ENCODE assay signal across 8 cellular contexts in genomic region chr1:212012034-212012740, GRCh38. TPM values are rescaled to one million over a fixed set of nuclear protein-coding genes. Genes with fewer than 3 reads are reported as not detected.
DNase-seq lines count a peak whose midpoint lies in the region; ATAC-seq and TF ChIP-seq lines count a peak whose summit lies in the region.

No MANE protein-coding gene starts in this region.

- H3K4me1 ChIP-seq in Panc1 (ENCODE audit: control insufficient read depth, insufficient read depth, low read length) (no peaks in the 10 kb centered on the region), tibial nerve (no peaks in the 10 kb centered on the region)

- CTCF ChIA-PET in Calu3 (lab: Charles Lee) (interaction anchor here (1.4 to 1.8 kb wide), 2 partner anchors 15 to 23 kb away, joined by 5 to 12 read pairs; partner anchors contain the start of genes DTL and INTS7), Panc1 (lab: Charles Lee) (interaction anchor here (0.6 to 1.2 kb wide), 2 partner anchors 13 to 21 kb away, joined by 3 read pairs; no protein-coding TSS in a partner anchor)

- TF ChIP-seq CTCF in Calu3 (IDR thresholded peaks at IDR 0.05; ENCODE audit: unreplicated experiment) (peak; percentile 94), Panc1 (IDR thresholded peaks at IDR 0.05) (peak; percentile 99), fibroblast of villous mesenchyme (IDR thresholded peaks at IDR 0.05; ENCODE audit: insufficient read depth, low read depth, low read length) (peak; percentile 100), tibial nerve (IDR thresholded peaks at IDR 0.05) (peak; percentile 81 to 98 (median 91))

- no peak for TF ChIP-seq POLR2A in tibial nerve (IDR thresholded peaks at IDR 0.05)

- ATAC-seq in GM19463 (IDR thresholded peaks at IDR 0.05; ENCODE audit: unreplicated experiment) (peak; percentile 96), Panc1 (peak; percentile 97)

- no peaks in the 10 kb centered on the region for H3K27me3 Mint-ChIP-seq in Calu3 (ENCODE audit: unreplicated experiment)
- no peaks in the 10 kb centered on the region for H3K27me3 Mint-ChIP-seq in activated T-helper 1 cell treated with anti-CD3 and anti-CD28 coated beads, Interleukin-12 subunit alpha, Interleukin-12 subunit beta, Interleukin-2, Interleukin-4 antibody, amounts not matched to agents 30 ng/mL and 10 ng/mL and 1 ng/mL, durations not matched to agents 14 hours and 24 hours and 36 hours (ENCODE audit: insufficient read depth)

- no TSS peak for BruUV-seq in Calu3 (replicated peaks; lab: Mats Ljungman, UMichigan)
- no TSS peak for BruUV-seq in Panc1 (replicated peaks; lab: Mats Ljungman, UMichigan)

- H3K9me3 Mint-ChIP-seq in Calu3 (ENCODE audit: low read depth, unreplicated experiment): no peaks in the 10 kb centered on the region
- H3K9me3 Mint-ChIP-seq in activated T-helper 1 cell treated with anti-CD3 and anti-CD28 coated beads, Interleukin-12 subunit alpha, Interleukin-12 subunit beta, Interleukin-2, Interleukin-4 antibody, amounts not matched to agents 30 ng/mL and 10 ng/mL and 1 ng/mL, durations not matched to agents 14 hours and 24 hours and 36 hours: no peaks in the 10 kb centered on the region

- no peaks in the 10 kb centered on the region for H3K9me3 ChIP-seq in Panc1 (ENCODE audit: control insufficient read depth, insufficient read depth, low read depth, low read length)
- no peaks in the 10 kb centered on the region for H3K9me3 ChIP-seq in tibial nerve

- WGBS in tibial nerve, 2 donors: 50 to 59% methylated on average over 7 of the region's 7 CpGs

- POLR2A ChIA-PET in Panc1 (lab: Charles Lee): interaction anchor here (0.6 kb wide), 1 partner anchor 9 kb away, joined by 8 read pairs; no protein-coding TSS in a partner anchor

- DNase-seq in Calu3 (peak; percentile 76), HT1080 (ENCODE audit: low read depth) (peak; percentile 68), Panc1 (ENCODE audit: low read depth, low spot score) (peak; percentile 73), fibroblast of villous mesenchyme (ENCODE audit: low read depth) (peak; percentile 69), nucleus accumbens (lab: John Stamatoyannopoulos, UW) (peak in 36 of 56 donors; percentile 0 to 72 (median 20)), tibial nerve (ENCODE audit: low spot score in 2 of 2) (peak; percentile 41 to 81)
- DNase-seq in activated T-helper 1 cell treated with anti-CD3 and anti-CD28 coated beads, Interleukin-12 subunit alpha, Interleukin-12 subunit beta, Interleukin-2, Interleukin-4 antibody, amounts not matched to agents 30 ng/mL and 10 ng/mL and 1 ng/mL, durations not matched to agents 14 hours and 24 hours and 36 hours (ENCODE audit: low spot score): peak; percentile 45

- no peaks in the 10 kb centered on the region for H3K27me3 ChIP-seq in Panc1 (ENCODE audit: control insufficient read depth, insufficient read depth, low read length)
- H3K27me3 ChIP-seq in tibial nerve: no peaks in the 10 kb centered on the region

- no peak overlapping the region for H3K27ac ChIP-seq in Panc1 (ENCODE audit: low read length)
- no peak overlapping the region for H3K27ac ChIP-seq in tibial nerve

- H3K4me3 ChIP-seq in Panc1 (ENCODE audit: low read depth in 2 of 2, low read length in 2 of 2) (no peak overlapping the region), fibroblast of villous mesenchyme (ENCODE audit: low read depth, low read length) (no peak overlapping the region), tibial nerve (no peak overlapping the region)

- H3K4me1 Mint-ChIP-seq in Calu3 (ENCODE audit: low read depth, unreplicated experiment): no peaks in the 10 kb centered on the region
- H3K4me1 Mint-ChIP-seq in activated T-helper 1 cell treated with anti-CD3 and anti-CD28 coated beads, Interleukin-12 subunit alpha, Interleukin-12 subunit beta, Interleukin-2, Interleukin-4 antibody, amounts not matched to agents 30 ng/mL and 10 ng/mL and 1 ng/mL, durations not matched to agents 14 hours and 24 hours and 36 hours (ENCODE audit: low read depth): peaks cover 5% of the 10 kb centered on the region

- no peak overlapping the region for H3K4me3 Mint-ChIP-seq in Calu3 (ENCODE audit: low read depth, unreplicated experiment)
- no peak overlapping the region for H3K4me3 Mint-ChIP-seq in activated T-helper 1 cell treated with anti-CD3 and anti-CD28 coated beads, Interleukin-12 subunit alpha, Interleukin-12 subunit beta, Interleukin-2, Interleukin-4 antibody, amounts not matched to agents 30 ng/mL and 10 ng/mL and 1 ng/mL, durations not matched to agents 14 hours and 24 hours and 36 hours

- in situ Hi-C loops in Panc1 (cut with HindIII; ENCODE audit: low pct_unique_long_range_greater_than_20kb, low sequenced_read_pairs): no loop called here

- no peak overlapping the region for H3K27ac Mint-ChIP-seq in Calu3 (ENCODE audit: unreplicated experiment)
- no peak overlapping the region for H3K27ac Mint-ChIP-seq in activated T-helper 1 cell treated with anti-CD3 and anti-CD28 coated beads, Interleukin-12 subunit alpha, Interleukin-12 subunit beta, Interleukin-2, Interleukin-4 antibody, amounts not matched to agents 30 ng/mL and 10 ng/mL and 1 ng/mL, durations not matched to agents 14 hours and 24 hours and 36 hours

- H3K36me3 Mint-ChIP-seq in Calu3 (ENCODE audit: insufficient read depth, unreplicated experiment): peaks cover 4% of the 10 kb centered on the region
- peaks cover 23% of the 10 kb centered on the region for H3K36me3 Mint-ChIP-seq in activated T-helper 1 cell treated with anti-CD3 and anti-CD28 coated beads, Interleukin-12 subunit alpha, Interleukin-12 subunit beta, Interleukin-2, Interleukin-4 antibody, amounts not matched to agents 30 ng/mL and 10 ng/mL and 1 ng/mL, durations not matched to agents 14 hours and 24 hours and 36 hours (ENCODE audit: low read depth)

- intact Hi-C loops in Calu3 (cut with micrococcal nuclease; ENCODE audit: unreplicated experiment): loop anchor here (1.0 to 5.0 kb wide), 2 partner anchors 23 to 330 kb away; partner anchors contain the start of genes DTL and INTS7
- intact Hi-C loops in Panc1 (cut with micrococcal nuclease; ENCODE audit: unreplicated experiment): no loop called here
- intact Hi-C loops in activated T-helper 1 cell treated with anti-CD3 and anti-CD28 coated beads, Interleukin-12 subunit alpha, Interleukin-12 subunit beta, Interleukin-2, Interleukin-4 antibody, amounts not matched to agents 30 ng/mL and 10 ng/mL and 1 ng/mL, durations not matched to agents 14 hours and 24 hours and 36 hours (cut with micrococcal nuclease): loop anchor here (1.0 kb wide), 4 partner anchors 23 to 444 kb away; partner anchors contain the start of genes DTL and INTS7

- TF ChIP-seq EP300 in tibial nerve (IDR thresholded peaks at IDR 0.05): no peak

- H3K36me3 ChIP-seq in Panc1 (ENCODE audit: control insufficient read depth, insufficient read depth, low read length) (peaks cover 12% of the 10 kb centered on the region), tibial nerve (peaks cover 0 to 18% (median 0%) of the 10 kb centered on the region in 3 donors)

RNA-seq across cellular contexts. Expression of gene INTS7, which starts 23.2 kb away (rescaled TPM):
- 35.3 and 36.5 TPM in 2 replicates for total RNA-seq in Calu3 (2022)
- 24.0 and 31.0 TPM in 2 replicates for total RNA-seq in HT1080 (2014; rRNA removed; shearing (Covaris generic))
- 25.8 and 27.9 TPM in 2 replicates for polyA plus RNA-seq in HT1080 (2015; cell fraction: cytosol; rRNA removed)
- polyA plus RNA-seq in HT1080 (2015; cell fraction: nucleus; rRNA removed): 34.0 and 36.6 TPM in 2 replicates
- total RNA-seq in Panc1 (2021; ENCODE audit: unreplicated experiment): 35.5 TPM
- 13.9 TPM for polyA plus RNA-seq in Panc1 (2012; ENCODE audit: insufficient read length)
- 33.2 and 33.8 TPM in 2 replicates for total RNA-seq in activated T-helper 1 cell treated with anti-CD3 and anti-CD28 coated beads, Interleukin-12 subunit alpha, Interleukin-12 subunit beta, Interleukin-2, Interleukin-4 antibody, amounts not matched to agents 30 ng/mL and 10 ng/mL and 1 ng/mL, durations not matched to agents 14 hours and 24 hours and 36 hours
- 14.5 and 22.9 TPM in 2 replicates for total RNA-seq in fibroblast of villous mesenchyme
- total RNA-seq in tibial nerve: 10 to 100 TPM in 2 of 4 donors, 1 to 10 TPM in 2; 7.9 to 18.6 (median 9.6) TPM

RNA-seq across cellular contexts. Expression of gene DTL, which starts 23.4 kb away (rescaled TPM):
- total RNA-seq in Calu3 (2022): 37.7 and 44.0 TPM in 2 replicates
- total RNA-seq in HT1080 (2014; rRNA removed; shearing (Covaris generic)): 55.8 and 66.3 TPM in 2 replicates
- polyA plus RNA-seq in HT1080 (2015; cell fraction: cytosol; rRNA removed): 20.3 and 30.9 TPM in 2 replicates
- polyA plus RNA-seq in HT1080 (2015; cell fraction: nucleus; rRNA removed): 55.0 and 60.0 TPM in 2 replicates
- 26.7 TPM for total RNA-seq in Panc1 (2021; ENCODE audit: unreplicated experiment)
- polyA plus RNA-seq in Panc1 (2012; ENCODE audit: insufficient read length): 7.8 TPM
- total RNA-seq in activated T-helper 1 cell treated with anti-CD3 and anti-CD28 coated beads, Interleukin-12 subunit alpha, Interleukin-12 subunit beta, Interleukin-2, Interleukin-4 antibody, amounts not matched to agents 30 ng/mL and 10 ng/mL and 1 ng/mL, durations not matched to agents 14 hours and 24 hours and 36 hours: 91.0 and 94.8 TPM in 2 replicates
- total RNA-seq in fibroblast of villous mesenchyme: 13.2 and 16.0 TPM in 2 replicates
- total RNA-seq in tibial nerve: under 1 TPM in 2 of 4 donors, not detected in 2; 0.21 to 0.90 TPM

Comparison
In these comparisons a context has a peak if more than half of its experiments do, and no peak if none do; other contexts are left out.
1. DNase-seq: peak in every context shown above with its lines; median percentile 76 in Calu3; 73 in Panc1; 69 in fibroblast of villous mesenchyme; 68 in HT1080; 61 in tibial nerve; 45 in activated T-helper 1 cell treated with anti-CD3 and anti-CD28 coated beads, Interleukin-12 subunit alpha, Interleukin-12 subunit beta, Interleukin-2, Interleukin-4 antibody, amounts not matched to agents 30 ng/mL and 10 ng/mL and 1 ng/mL, durations not matched to agents 14 hours and 24 hours and 36 hours; 20 in nucleus accumbens.